21 cellular contexts compared by ENCODE assay signal in the genomic region with DNA sequence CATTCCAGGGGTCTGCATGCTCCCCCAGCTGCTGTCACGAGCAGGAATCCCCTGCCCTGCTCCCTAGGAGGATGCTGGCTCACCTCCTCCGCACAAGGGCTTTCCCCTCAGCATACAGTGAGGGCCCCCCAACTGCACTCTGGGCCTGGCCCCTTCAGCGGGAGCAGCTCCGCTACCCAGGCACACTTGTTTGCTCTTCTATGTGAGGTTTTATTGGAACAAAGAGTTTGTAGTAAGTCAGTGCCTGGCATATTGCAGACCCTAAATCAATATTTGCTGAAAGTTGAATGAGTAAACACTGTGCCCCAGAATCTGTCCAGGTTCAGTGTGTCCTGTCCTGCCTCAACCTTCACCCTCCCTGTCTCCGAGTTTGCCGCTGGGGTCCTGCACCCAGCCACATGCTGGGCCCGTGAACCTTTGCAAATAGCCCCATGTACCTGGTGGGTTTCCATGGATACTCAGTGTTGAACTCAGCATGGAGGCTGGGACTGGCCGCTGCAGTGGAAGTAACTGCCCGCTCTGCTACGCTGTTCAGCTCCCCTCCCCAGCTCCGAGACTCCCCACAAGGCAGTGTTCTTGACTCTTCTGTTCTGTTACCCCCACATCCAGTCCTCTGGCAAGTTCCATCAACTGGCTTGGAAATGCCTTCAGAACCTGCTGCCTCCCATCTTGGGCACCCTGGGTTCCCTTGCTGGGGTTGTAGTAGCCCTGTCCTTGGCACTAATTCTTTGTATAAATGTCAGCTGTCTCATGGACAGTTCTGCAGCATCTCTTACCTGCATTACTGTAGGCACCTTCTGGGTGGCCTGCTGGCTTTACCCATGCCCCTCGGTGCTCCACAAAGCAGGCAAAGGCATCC. TPM values are rescaled to one million over a fixed set of nuclear protein-coding genes. Genes with fewer than 3 reads are reported as not detected.
DNase-seq lines count a peak whose midpoint lies in the region; ATAC-seq and TF ChIP-seq lines count a peak whose summit lies in the region.
"Had no signal": no experiment of that assay in that cellular context is flagged by ENCODE, and none has a peak within 500 bp of the region (broad histone marks: within the 10 kb centered on the region; RNA-seq: fewer than 3 reads in every experiment).

No MANE protein-coding gene starts in this region.

- H3K27me3 ChIP-seq in DND-41 (ENCODE audit: insufficient read depth, low read length, poor library complexity) (no peaks in the 10 kb centered on the region), osteoblast (ENCODE audit: insufficient read depth, low read length) (no peaks in the 10 kb centered on the region), breast epithelium (no peaks in the 10 kb centered on the region)
- H3K27me3 ChIP-seq: BLaER1, colonic mucosa, Peyer's patch, spleen had no signal

- H3K4me2 ChIP-seq in DND-41 (ENCODE audit: insufficient read depth, low read length) (no peak overlapping the region), osteoblast (ENCODE audit: insufficient read depth, low read length) (no peak overlapping the region)
- H3K4me2 ChIP-seq: BLaER1 had no signal

- no peak overlapping the region for H2AFZ ChIP-seq in DND-41 (ENCODE audit: low read depth, low read length)
- H2AFZ ChIP-seq in osteoblast (ENCODE audit: low read length): no peak overlapping the region

- ATAC-seq in DND-41 (ENCODE audit: insufficient read depth, low read depth): no peak
- no peak for ATAC-seq in activated CD8-positive, alpha-beta T cell treated with anti-CD3 and anti-CD28 coated beads, Interleukin-2, amount 10 ng/mL, durations not matched to agents 7 days and 5 days

- DNase-seq in DND-41: no peak
- peak; percentile 70 for DNase-seq in LNCaP clone FGC (ENCODE audit: low read depth)
- DNase-seq in islet precursor cell: peak; percentile 43
- peak; percentile 35 for DNase-seq in osteoblast (ENCODE audit: insufficient read length, low spot score, missing footprints)
- DNase-seq in breast epithelium (ENCODE audit: low spot score in 2 of 2): no peak
- no peak for DNase-seq in NCI-H446 (lab: John Stamatoyannopoulos, UW)
- no peak for DNase-seq in activated CD8-positive, alpha-beta T cell treated with anti-CD3 and anti-CD28 coated beads, Interleukin-2, amount 10 ng/mL, durations not matched to agents 7 days and 5 days
- DNase-seq: SIG-M5, spleen had no signal

- H3K4me1 Mint-ChIP-seq in activated CD8-positive, alpha-beta T cell treated with anti-CD3 and anti-CD28 coated beads, Interleukin-2, amount 10 ng/mL, durations not matched to agents 7 days and 5 days (ENCODE audit: low read depth): peaks cover 5% of the 10 kb centered on the region

- no peaks in the 10 kb centered on the region for H3K9me3 Mint-ChIP-seq in activated CD8-positive, alpha-beta T cell treated with anti-CD3 and anti-CD28 coated beads, Interleukin-2, amount 10 ng/mL, durations not matched to agents 7 days and 5 days (ENCODE audit: insufficient read depth)
- H3K9me3 Mint-ChIP-seq: activated CD4-positive, alpha-beta T cell treated with anti-CD3 and anti-CD28 coated beads, Interleukin-2, amount 10 ng/mL, durations not matched to agents 7 days and 5 days; HFFc6; type B pancreatic cell; WTC11 had no signal

- no peak overlapping the region for H3K9ac ChIP-seq in DND-41 (ENCODE audit: low read depth, low read length)
- H3K9ac ChIP-seq: BLaER1 had no signal

- H3K4me3 Mint-ChIP-seq in activated CD8-positive, alpha-beta T cell treated with anti-CD3 and anti-CD28 coated beads, Interleukin-2, amount 10 ng/mL, durations not matched to agents 7 days and 5 days: no peak overlapping the region
- H3K4me3 Mint-ChIP-seq: activated CD4-positive, alpha-beta T cell treated with anti-CD3 and anti-CD28 coated beads, Interleukin-2, amount 10 ng/mL, durations not matched to agents 7 days and 5 days; naive B cell; type B pancreatic cell; WTC11 had no signal

- TF ChIP-seq POLR2A in breast epithelium (IDR thresholded peaks at IDR 0.05): no peak

- no peaks in the 10 kb centered on the region for H3K36me3 Mint-ChIP-seq in activated CD8-positive, alpha-beta T cell treated with anti-CD3 and anti-CD28 coated beads, Interleukin-2, amount 10 ng/mL, durations not matched to agents 7 days and 5 days (ENCODE audit: low read depth)
- H3K36me3 Mint-ChIP-seq: naive B cell, WTC11 had no signal

- H3K79me2 ChIP-seq in DND-41 (ENCODE audit: insufficient read depth, low read length) (no peaks in the 10 kb centered on the region), osteoblast (ENCODE audit: insufficient read depth, low read length) (no peaks in the 10 kb centered on the region)

- H3K4me1 ChIP-seq in DND-41 (ENCODE audit: insufficient read depth, low read length) (peaks cover 7% of the 10 kb centered on the region), osteoblast (ENCODE audit: insufficient read depth, low read length) (peaks cover 33% of the 10 kb centered on the region), breast epithelium (no peaks in the 10 kb centered on the region)
- H3K4me1 ChIP-seq: BLaER1, colonic mucosa had no signal

- H3K36me3 ChIP-seq in DND-41 (ENCODE audit: insufficient read depth, low read length) (no peaks in the 10 kb centered on the region), osteoblast (ENCODE audit: insufficient read depth, low read length) (no peaks in the 10 kb centered on the region), breast epithelium (no peaks in the 10 kb centered on the region)
- H3K36me3 ChIP-seq: BLaER1, colonic mucosa, heart right ventricle, Peyer's patch had no signal

- H4K20me1 ChIP-seq in DND-41 (ENCODE audit: insufficient read depth, low read length) (no peaks in the 10 kb centered on the region), osteoblast (ENCODE audit: insufficient read depth, low read length) (no peaks in the 10 kb centered on the region)
- H4K20me1 ChIP-seq: BLaER1 had no signal

- no peak overlapping the region for H3K27ac Mint-ChIP-seq in activated CD8-positive, alpha-beta T cell treated with anti-CD3 and anti-CD28 coated beads, Interleukin-2, amount 10 ng/mL, durations not matched to agents 7 days and 5 days
- H3K27ac Mint-ChIP-seq: type B pancreatic cell, WTC11 had no signal

- intact Hi-C loops in breast epithelium (cut with DNase I; ENCODE audit: low total_unique reads): no loop called here

- POLR2A ChIA-PET in activated CD8-positive, alpha-beta T cell treated with anti-CD3 and anti-CD28 coated beads, Interleukin-2, amount 10 ng/mL, durations not matched to agents 7 days and 5 days (lab: Charles Lee): interaction anchor here (1.0 kb wide), 1 partner anchor 169 kb away, joined by 3 read pairs; no protein-coding TSS in a partner anchor

- no peaks in the 10 kb centered on the region for H3K9me3 ChIP-seq in DND-41 (ENCODE audit: insufficient read depth, low read length, severe bottlenecking)
- H3K9me3 ChIP-seq in osteoblast (ENCODE audit: low read depth, low read length): no peaks in the 10 kb centered on the region
- no peaks in the 10 kb centered on the region for H3K9me3 ChIP-seq in breast epithelium
- H3K9me3 ChIP-seq: BLaER1, Caco-2, colonic mucosa, heart right ventricle, Peyer's patch, spleen had no signal

- H3K27ac ChIP-seq in DND-41 (ENCODE audit: low read length) (0 out of 2 replicates have a peak overlapping the region, but pooled peaks have one; percentile 6), osteoblast (ENCODE audit: low read depth, low read length) (no peak overlapping the region), breast epithelium (no peak overlapping the region)
- H3K27ac ChIP-seq: BLaER1, colonic mucosa, heart right ventricle, HL-60, Peyer's patch, spleen had no signal

- TF ChIP-seq CTCF in DND-41 (IDR thresholded peaks at IDR 0.05; ENCODE audit: borderline replicate concordance, extremely low read depth, low read length, poor library complexity, severe bottlenecking) (no peak), LNCaP clone FGC (IDR thresholded peaks at IDR 0.05; ENCODE audit: control insufficient read depth, extremely low read depth, insufficient read depth) (no peak), osteoblast (IDR thresholded peaks at IDR 0.05; ENCODE audit: extremely low read depth, low read depth, low read length) (no peak), breast epithelium (IDR thresholded peaks at IDR 0.05) (no peak)

- CTCF ChIA-PET in activated CD8-positive, alpha-beta T cell treated with anti-CD3 and anti-CD28 coated beads, Interleukin-2, amount 10 ng/mL, durations not matched to agents 7 days and 5 days (lab: Charles Lee): interaction anchor here (1.0 to 2.6 kb wide), 11 partner anchors 8 to 504 kb away, joined by 3 to 29 read pairs (median 3); no protein-coding TSS in a partner anchor

- no peak overlapping the region for H3K4me3 ChIP-seq in DND-41 (ENCODE audit: low read depth in 1 of 2, low read length in 2 of 2)
- no peak overlapping the region for H3K4me3 ChIP-seq in LNCaP clone FGC (ENCODE audit: low read depth, low read length)
- no peak overlapping the region for H3K4me3 ChIP-seq in osteoblast (ENCODE audit: insufficient read depth, low read length)
- no peak overlapping the region for H3K4me3 ChIP-seq in breast epithelium
- H3K4me3 ChIP-seq: BLaER1, colonic mucosa, GM12878, heart right ventricle, Peyer's patch, spleen had no signal

- H3K27me3 Mint-ChIP-seq in activated CD8-positive, alpha-beta T cell treated with anti-CD3 and anti-CD28 coated beads, Interleukin-2, amount 10 ng/mL, durations not matched to agents 7 days and 5 days (ENCODE audit: low read depth): peaks cover 2% of the 10 kb centered on the region
- H3K27me3 Mint-ChIP-seq: activated CD4-positive, alpha-beta T cell treated with anti-CD3 and anti-CD28 coated beads, Interleukin-2, amount 10 ng/mL, durations not matched to agents 7 days and 5 days; type B pancreatic cell had no signal

RNA-seq across cellular contexts. Expression of gene SLC22A1, which starts 15.7 kb away (rescaled TPM):
- total RNA-seq in osteoblast (0.72 and 1.2 TPM in 2 replicates), breast epithelium (1 to 10 TPM in 2 of 3 donors, under 1 TPM in 1; 0.98 to 3.2 (median 1.3) TPM)
- under 1 TPM; 0.16 to 0.87 TPM for total RNA-seq in activated CD8-positive, alpha-beta T cell treated with anti-CD3 and anti-CD28 coated beads, Interleukin-2, amount 10 ng/mL, durations not matched to agents 7 days and 5 days

Comparison
In these comparisons a context has a peak if more than half of its experiments do, and no peak if none do; other contexts are left out.
1. DNase-seq: peak in LNCaP clone FGC (single experiment), islet precursor cell (single experiment) and osteoblast (single experiment); none in DND-41 (single experiment), breast epithelium (0 of 2), NCI-H446 (0 of 2) and activated CD8-positive, alpha-beta T cell treated with anti-CD3 and anti-CD28 coated beads, Interleukin-2, amount 10 ng/mL, durations not matched to agents 7 days and 5 days (single experiment).